In the genomic region with DNA sequence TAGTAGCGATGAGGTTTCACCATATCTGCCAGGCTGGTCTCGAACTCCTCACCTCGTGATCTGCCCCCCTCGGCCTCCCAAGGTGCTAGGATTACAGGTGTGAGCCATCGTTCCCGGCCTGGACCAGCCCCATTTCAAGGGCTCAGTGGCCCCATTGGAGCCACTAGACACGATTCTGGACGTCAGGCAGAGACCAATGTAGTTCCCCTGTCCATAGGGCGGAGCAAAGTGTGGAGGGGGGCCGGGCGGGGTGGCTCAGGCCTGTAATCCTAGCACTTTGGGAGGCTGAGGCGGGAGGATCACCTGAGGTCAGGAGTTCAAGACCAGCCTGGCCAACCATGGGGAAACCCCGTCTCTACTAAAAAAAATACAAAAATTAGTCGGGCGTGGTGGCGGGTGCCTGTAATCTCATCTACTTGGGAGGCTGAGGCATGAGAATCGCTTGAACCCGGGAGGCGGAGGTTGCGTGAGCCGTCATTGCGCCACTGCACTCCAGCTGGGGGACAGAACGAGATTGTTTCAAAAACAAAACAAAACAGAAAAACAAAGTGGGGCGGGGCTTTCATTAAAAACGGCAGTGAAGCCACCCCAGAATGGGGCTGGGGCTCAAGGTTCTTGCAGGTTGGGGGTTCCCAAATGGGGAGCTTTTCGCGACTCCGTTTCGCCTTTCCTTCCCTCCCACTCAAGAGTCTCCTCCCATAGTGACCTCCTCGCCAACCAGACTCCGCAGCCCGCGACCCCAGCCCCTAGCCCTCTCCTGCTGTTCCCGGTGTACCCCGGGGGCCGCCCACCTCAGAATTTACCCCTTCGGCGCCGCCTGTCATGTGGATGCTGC, we compare ENCODE assay signal across 8 cellular contexts. TPM values are rescaled to one million over a fixed set of nuclear protein-coding genes. Genes with fewer than 3 reads are reported as not detected.
DNase-seq lines count a peak whose midpoint lies in the region; ATAC-seq, FAIRE-seq and TF ChIP-seq lines count a peak whose summit lies in the region.

No MANE protein-coding gene starts in this region.

- H2BK12ac ChIP-seq in mesenchymal stem cell (ENCODE audit: low read length in 2 of 2) = peak overlapping the region; percentile 23 to 73

- in situ Hi-C loops in K562 (cut with MboI) = no loop called here

- CTCF ChIA-PET in K562 (lab: Yijun Ruan, JAX; ENCODE audit: low intra/inter-chr PET ratio) = no interaction called here

- no peaks in the 10 kb centered on the region for H3K9me1 ChIP-seq in K562 (ENCODE audit: control insufficient read depth, insufficient read depth, low read length)

- WGBS in K562 (ENCODE audit: insufficient coverage, low coverage, missing lambda C conversion rate) = 15% methylated on average over 23 of the region's 39 CpGs
- 54% methylated on average over 39 of the region's 39 CpGs for WGBS in mesenchymal stem cell
- WGBS in urinary bladder = 38% methylated on average over 39 of the region's 39 CpGs

- peak overlapping the region in 1 of 2 experiments; percentile 88 for H3K4ac ChIP-seq in mesenchymal stem cell (ENCODE audit: low read depth in 1 of 2, low read length in 2 of 2)

- no peak for TF ChIP-seq RAD21 in K562 (CRISPR knock-in tag; conservative IDR thresholded peaks at IDR 0.05 in 1 of 2, IDR thresholded peaks at IDR 0.05 in 1 of 2)

- H3K36me3 ChIP-seq in cardiac muscle cell (no peaks in the 10 kb centered on the region), K562 (ENCODE audit: control insufficient read depth, insufficient read depth, low read length) (peaks cover 6% of the 10 kb centered on the region; the same call in 2 of the 3 replicates), mesenchymal stem cell (ENCODE audit: control insufficient read depth in 1 of 2, insufficient read depth in 2 of 2, low read depth in 1 of 2, low read length in 2 of 2) (no peaks in the 10 kb centered on the region), urinary bladder (ENCODE audit: insufficient read depth) (no peaks in the 10 kb centered on the region)

- no peak overlapping the region for H3K14ac ChIP-seq in mesenchymal stem cell (ENCODE audit: low read length in 2 of 2)

- TF ChIP-seq EP300 in K562 (IDR thresholded peaks at IDR 0.05; ENCODE audit: low read length) = no peak

- H3K27me3 ChIP-seq in cardiac muscle cell (no peaks in the 10 kb centered on the region), K562 (ENCODE audit: control insufficient read depth in 2 of 2, insufficient read depth in 2 of 2, low read length in 2 of 2) (no peaks in the 10 kb centered on the region), mesenchymal stem cell (ENCODE audit: control insufficient read depth in 1 of 2, insufficient read depth in 1 of 2, low read length in 2 of 2) (no peaks in the 10 kb centered on the region)

- intact Hi-C loops in Right ventricle myocardium inferior (cut with DNase I) = no loop called here
- intact Hi-C loops in K562 (cut with micrococcal nuclease) = no loop called here

- H3K4me2 ChIP-seq in K562 (ENCODE audit: insufficient read depth, low read length) = peak overlapping the region; percentile 69
- peak overlapping the region; percentile 94 for H3K4me2 ChIP-seq in mesenchymal stem cell (ENCODE audit: low read length, poor library complexity, severe bottlenecking)

- peak overlapping the region; percentile 87 for H2AFZ ChIP-seq in K562 (ENCODE audit: low read depth, low read length)
- peak overlapping the region; percentile 86 for H2AFZ ChIP-seq in mesenchymal stem cell (ENCODE audit: low read depth, low read length)

- DNase-seq in cardiac muscle cell (ENCODE audit: low read depth in 1 of 2, low spot score in 1 of 2) = no peak
- no peak for DNase-seq in Right ventricle myocardium inferior (ENCODE audit: missing footprints)
- no peak for DNase-seq in K562 (ENCODE audit: extremely low read depth in 1 of 4, low spot score in 3 of 4)
- no peak for DNase-seq in mesenchymal stem cell

- no peak for TF ChIP-seq POLR2A in K562 (conservative IDR thresholded peaks at IDR 0.05)

- peaks cover 5% of the 10 kb centered on the region; the same call in 1 of the 2 replicates for H4K20me1 ChIP-seq in K562 (replicated peaks; ENCODE audit: control insufficient read depth, insufficient read depth, low read length)

- POLR2A ChIA-PET in K562 (lab: Yijun Ruan, JAX) = interaction anchor here (0.6 to 1.0 kb wide), 4 partner anchors 10 to 842 kb away, joined by 3 to 5 read pairs (median 4); partner anchors contain the start of genes ASF1B and DNAJB1

- H3K27ac ChIP-seq in cardiac muscle cell = no peak overlapping the region
- H3K27ac ChIP-seq in K562 (ENCODE audit: extremely low read depth, low read depth, low read length) = peak overlapping the region; percentile 73
- no peak overlapping the region for H3K27ac ChIP-seq in mesenchymal stem cell (ENCODE audit: low read length, poor library complexity, severe bottlenecking)
- H3K27ac ChIP-seq in urinary bladder (ENCODE audit: low read depth) = peak overlapping the region; percentile 53

- no peak overlapping the region for H2BK120ac ChIP-seq in mesenchymal stem cell (ENCODE audit: low read depth, low read length)

- H3K79me1 ChIP-seq in mesenchymal stem cell (replicated peaks; ENCODE audit: low read length, poor library complexity, severe bottlenecking) = peaks cover 12% of the 10 kb centered on the region

- peak overlapping the region; percentile 30 for H3K4me3 ChIP-seq in cardiac muscle cell
- peak overlapping the region; percentile 76 for H3K4me3 ChIP-seq in K562
- peak overlapping the region; percentile 68 to 84 for H3K4me3 ChIP-seq in mesenchymal stem cell (ENCODE audit: insufficient read depth in 1 of 2, low read depth in 1 of 2, low read length in 2 of 2)
- H3K4me3 ChIP-seq in urinary bladder (ENCODE audit: low read depth, low read length) = peak overlapping the region; percentile 50

- peak overlapping the region; percentile 54 to 72 for H3K18ac ChIP-seq in mesenchymal stem cell (ENCODE audit: low read depth in 1 of 2, low read length in 2 of 2)

- peak overlapping the region; percentile 83 for H2BK15ac ChIP-seq in mesenchymal stem cell (ENCODE audit: low read depth, poor library complexity, severe bottlenecking)

- H3K23ac ChIP-seq in mesenchymal stem cell (ENCODE audit: low read length in 2 of 2) = peak overlapping the region in 1 of 2 experiments; percentile 60

- no TSS peak for BruUV-seq in K562 (replicated peaks; lab: Mats Ljungman, UMichigan)

- ATAC-seq in Right ventricle myocardium inferior = no peak
- no peak for ATAC-seq in K562
- ATAC-seq in HG02642 (IDR thresholded peaks at IDR 0.05; ENCODE audit: poor library complexity, unreplicated experiment) = no peak
- no peak for ATAC-seq in GM18520 (IDR thresholded peaks at IDR 0.05; ENCODE audit: unreplicated experiment)
- ATAC-seq in GM18861 (IDR thresholded peaks at IDR 0.05; ENCODE audit: unreplicated experiment) = no peak

- H3K79me2 ChIP-seq in K562 (ENCODE audit: control insufficient read depth, insufficient read depth, low read length) = peaks cover 42% of the 10 kb centered on the region

- peak overlapping the region; percentile 65 to 86 for H3K9ac ChIP-seq in K562 (ENCODE audit: insufficient read depth in 1 of 2, low read depth in 2 of 2, low read length in 2 of 2)
- peak overlapping the region; percentile 89 for H3K9ac ChIP-seq in mesenchymal stem cell (ENCODE audit: low read length)

- no peak overlapping the region for H4K91ac ChIP-seq in mesenchymal stem cell (ENCODE audit: low read length)

- FAIRE-seq in K562 (lab: Jason Lieb, UNC) = no peak

- H2BK5ac ChIP-seq in mesenchymal stem cell (ENCODE audit: low read depth, low read length, poor library complexity, severe bottlenecking) = no peak overlapping the region

- TF ChIP-seq CTCF in cardiac muscle cell (IDR thresholded peaks at IDR 0.05; ENCODE audit: low read depth, low read length) (no peak), K562 (IDR thresholded peaks at IDR 0.05 in 2 of 3, conservative IDR thresholded peaks at IDR 0.05 in 1 of 3; ENCODE audit: insufficient read depth in 2 of 3, low read depth in 1 of 3, low read length in 3 of 3) (no peak)

- H3K4me1 ChIP-seq in cardiac muscle cell (ENCODE audit: low read depth) (peaks cover 4% of the 10 kb centered on the region), K562 (replicated peaks in 1 of 2; ENCODE audit: control insufficient read depth in 2 of 2, insufficient read depth in 2 of 2, low read length in 2 of 2) (peaks cover 26 to 60% of the 10 kb centered on the region in 2 experiments; a peak in 4 of 5 replicates), mesenchymal stem cell (ENCODE audit: control insufficient read depth, insufficient read depth, low read depth, low read length) (peaks cover 18% of the 10 kb centered on the region), urinary bladder (ENCODE audit: insufficient read depth) (no peaks in the 10 kb centered on the region)

- no peak overlapping the region for H2AK5ac ChIP-seq in mesenchymal stem cell (ENCODE audit: low read length, severe bottlenecking)

- H3K9me3 ChIP-seq in cardiac muscle cell (ENCODE audit: low read depth) = no peaks in the 10 kb centered on the region
- H3K9me3 ChIP-seq in K562 (replicated peaks; ENCODE audit: control insufficient read depth, insufficient read depth, low read depth, low read length) = no peaks in the 10 kb centered on the region
- no peaks in the 10 kb centered on the region for H3K9me3 ChIP-seq in mesenchymal stem cell (ENCODE audit: control insufficient read depth, low read length)

- H4K8ac ChIP-seq in mesenchymal stem cell (ENCODE audit: low read length) = peak overlapping the region; percentile 85

RNA-seq across cellular contexts. Expression of gene TECR, which starts 0.8 kb away (rescaled TPM):
- 77.4 and 83.1 TPM in 2 replicates for total RNA-seq in cardiac muscle cell
- polyA plus RNA-seq in cardiac muscle cell = 245 and 345 TPM in 2 replicates
- 77.4 TPM for total RNA-seq in Right ventricle myocardium inferior
- total RNA-seq in K562 (2011; cell fraction: chromatin; rRNA removed; ENCODE audit: low replicate concordance) = 122 and 325 TPM in 2 replicates
- total RNA-seq in K562 (2011; cell fraction: nucleolus; rRNA removed) = 437 and 484 TPM in 2 replicates
- 307 and 324 TPM in 2 replicates for total RNA-seq in K562 (2011; cell fraction: nucleoplasm; rRNA removed)
- 86.0 and 158 TPM in 2 replicates for total RNA-seq in K562 (2014; rRNA removed)
- 33.1 and 36.7 TPM in 2 replicates for total RNA-seq in K562 (2014; rRNA removed; fragmentation: Illumina TruSeq; extraction: Trizol)
- total RNA-seq in K562 (2015; rRNA removed; fragmentation: Illumina TruSeq; extraction: Trizol) = 81.9 and 91.6 TPM in 2 replicates
- total RNA-seq in K562 (2021) = 186 and 195 TPM in 2 replicates
- 68.0 and 169 TPM in 2 replicates for polyA plus RNA-seq in K562 (2011; rRNA removed)
- 224 and 335 TPM in 2 replicates for polyA plus RNA-seq in K562 (2011; cell fraction: cytosol; rRNA removed)
- 326 and 378 TPM in 2 replicates for polyA plus RNA-seq in K562 (2011; cell fraction: nucleus; rRNA removed)
- 229 and 297 TPM in 2 replicates for polyA plus RNA-seq in K562 (2012)
- polyA plus RNA-seq in K562 (2014; fragmentation: Illumina TruSeq; extraction: Trizol) = 204 and 211 TPM in 2 replicates
- 10 to 100 TPM; 29.3 to 73.2 TPM for polyA plus RNA-seq in K562 (2014; fragmentation: Nextera tagmentation; extraction: Ambion mirVana)
- polyA plus RNA-seq in K562 (2014; rRNA removed) = 81.4 and 108 TPM in 2 replicates
- 76.6 and 95.7 TPM in 2 replicates for polyA minus RNA-seq in K562 (2011; rRNA and poly(A)+ RNA removed)
- 188 and 209 TPM in 2 replicates for polyA minus RNA-seq in K562 (2011; cell fraction: cytosol; rRNA and poly(A)+ RNA removed)
- 66.2 and 80.1 TPM in 2 replicates for polyA minus RNA-seq in K562 (2011; cell fraction: nucleus; rRNA and poly(A)+ RNA removed)
- 136 TPM for polyA plus RNA-seq in mesenchymal stem cell (2013, experiment 1 of 2)
- polyA plus RNA-seq in mesenchymal stem cell (2013, experiment 2 of 2) = 131 TPM
- total RNA-seq in urinary bladder = 17.6 TPM
- polyA plus RNA-seq in urinary bladder = 98.2 TPM

RNA-seq across cellular contexts. Expression of gene DNAJB1, which starts 10.4 kb away (rescaled TPM):
- total RNA-seq in cardiac muscle cell = 41.8 and 56.4 TPM in 2 replicates
- 76.5 and 82.8 TPM in 2 replicates for polyA plus RNA-seq in cardiac muscle cell
- 46.9 TPM for total RNA-seq in Right ventricle myocardium inferior
- 66.1 and 87.4 TPM in 2 replicates for total RNA-seq in K562 (2011; cell fraction: chromatin; rRNA removed; ENCODE audit: low replicate concordance)
- total RNA-seq in K562 (2011; cell fraction: nucleolus; rRNA removed) = 67.0 and 68.3 TPM in 2 replicates
- total RNA-seq in K562 (2011; cell fraction: nucleoplasm; rRNA removed) = 68.0 and 69.1 TPM in 2 replicates
- total RNA-seq in K562 (2014; rRNA removed) = 62.1 and 71.5 TPM in 2 replicates
- total RNA-seq in K562 (2014; rRNA removed; fragmentation: Illumina TruSeq; extraction: Trizol) = 51.2 and 60.9 TPM in 2 replicates
- total RNA-seq in K562 (2015; rRNA removed; fragmentation: Illumina TruSeq; extraction: Trizol) = 85.3 and 86.5 TPM in 2 replicates
- 94.8 and 99.9 TPM in 2 replicates for total RNA-seq in K562 (2021)
- polyA plus RNA-seq in K562 (2011; rRNA removed) = 83.5 and 113 TPM in 2 replicates
- polyA plus RNA-seq in K562 (2011; cell fraction: cytosol; rRNA removed) = 101 TPM in 2 replicates
- 78.2 and 79.0 TPM in 2 replicates for polyA plus RNA-seq in K562 (2011; cell fraction: nucleus; rRNA removed)
- 69.4 and 84.8 TPM in 2 replicates for polyA plus RNA-seq in K562 (2012)
- 78.3 and 100 TPM in 2 replicates for polyA plus RNA-seq in K562 (2014; fragmentation: Illumina TruSeq; extraction: Trizol)
- 10 to 100 TPM; 13.2 to 16.2 TPM for polyA plus RNA-seq in K562 (2014; fragmentation: Nextera tagmentation; extraction: Ambion mirVana)
- 61.7 and 79.2 TPM in 2 replicates for polyA plus RNA-seq in K562 (2014; rRNA removed)
- polyA minus RNA-seq in K562 (2011; rRNA and poly(A)+ RNA removed) = 71.6 and 93.9 TPM in 2 replicates
- polyA minus RNA-seq in K562 (2011; cell fraction: cytosol; rRNA and poly(A)+ RNA removed) = 31.4 and 40.9 TPM in 2 replicates
- 22.5 and 40.4 TPM in 2 replicates for polyA minus RNA-seq in K562 (2011; cell fraction: nucleus; rRNA and poly(A)+ RNA removed)
- polyA plus RNA-seq in mesenchymal stem cell (2013, experiment 1 of 2) = 59.4 TPM
- 60.1 TPM for polyA plus RNA-seq in mesenchymal stem cell (2013, experiment 2 of 2)
- total RNA-seq in urinary bladder = 39.3 TPM
- polyA plus RNA-seq in urinary bladder = 86.2 TPM

RNA-seq across cellular contexts. Expression of gene GIPC1, which starts 32.7 kb away (rescaled TPM):
- 133 and 172 TPM in 2 replicates for total RNA-seq in cardiac muscle cell
- 117 and 145 TPM in 2 replicates for polyA plus RNA-seq in cardiac muscle cell
- total RNA-seq in Right ventricle myocardium inferior = 50.0 TPM
- total RNA-seq in K562 (2011; cell fraction: chromatin; rRNA removed; ENCODE audit: low replicate concordance) = 18.6 and 50.3 TPM in 2 replicates
- total RNA-seq in K562 (2011; cell fraction: nucleolus; rRNA removed) = 32.9 and 38.4 TPM in 2 replicates
- total RNA-seq in K562 (2011; cell fraction: nucleoplasm; rRNA removed) = 26.4 and 30.8 TPM in 2 replicates
- 54.7 and 71.2 TPM in 2 replicates for total RNA-seq in K562 (2014; rRNA removed)
- total RNA-seq in K562 (2014; rRNA removed; fragmentation: Illumina TruSeq; extraction: Trizol) = 7.8 and 12.0 TPM in 2 replicates
- total RNA-seq in K562 (2015; rRNA removed; fragmentation: Illumina TruSeq; extraction: Trizol) = 39.7 and 46.3 TPM in 2 replicates
- total RNA-seq in K562 (2021) = 49.7 and 51.7 TPM in 2 replicates
- polyA plus RNA-seq in K562 (2011; rRNA removed) = 24.8 and 26.6 TPM in 2 replicates
- 25.0 and 75.6 TPM in 2 replicates for polyA plus RNA-seq in K562 (2011; cell fraction: cytosol; rRNA removed)
- polyA plus RNA-seq in K562 (2011; cell fraction: nucleus; rRNA removed) = 15.3 and 27.8 TPM in 2 replicates
- polyA plus RNA-seq in K562 (2012) = 37.9 and 39.8 TPM in 2 replicates
- polyA plus RNA-seq in K562 (2014; fragmentation: Illumina TruSeq; extraction: Trizol) = 13.6 and 35.1 TPM in 2 replicates
- 1 to 10 TPM in 1 of 2 experiments, under 1 TPM in 1; 0.49 to 1.1 TPM for polyA plus RNA-seq in K562 (2014; fragmentation: Nextera tagmentation; extraction: Ambion mirVana)
- polyA plus RNA-seq in K562 (2014; rRNA removed) = 50.8 and 52.2 TPM in 2 replicates
- 6.3 and 11.7 TPM in 2 replicates for polyA minus RNA-seq in K562 (2011; rRNA and poly(A)+ RNA removed)
- polyA minus RNA-seq in K562 (2011; cell fraction: cytosol; rRNA and poly(A)+ RNA removed) = 32.3 and 41.7 TPM in 2 replicates
- 8.9 and 9.0 TPM in 2 replicates for polyA minus RNA-seq in K562 (2011; cell fraction: nucleus; rRNA and poly(A)+ RNA removed)
- 120 TPM for polyA plus RNA-seq in mesenchymal stem cell (2013, experiment 1 of 2)
- 116 TPM for polyA plus RNA-seq in mesenchymal stem cell (2013, experiment 2 of 2)
- 46.3 TPM for total RNA-seq in urinary bladder
- 98.8 TPM for polyA plus RNA-seq in urinary bladder

RNA-seq across cellular contexts. Expression of gene NDUFB7, which starts 43.2 kb away (rescaled TPM):
- total RNA-seq in cardiac muscle cell (381 and 600 TPM in 2 replicates), Right ventricle myocardium inferior (529 TPM), K562 (2014; rRNA removed) (842 and 854 TPM in 2 replicates), K562 (2014; rRNA removed; fragmentation: Illumina TruSeq; extraction: Trizol) (7.4 and 14.9 TPM in 2 replicates), K562 (2015; rRNA removed; fragmentation: Illumina TruSeq; extraction: Trizol) (227 and 243 TPM in 2 replicates), K562 (2021) (289 and 313 TPM in 2 replicates), urinary bladder (113 TPM)
- polyA plus RNA-seq in cardiac muscle cell (445 and 518 TPM in 2 replicates), K562 (2011; rRNA removed) (137 and 185 TPM in 2 replicates), K562 (2014; fragmentation: Illumina TruSeq; extraction: Trizol) (37.6 and 257 TPM in 2 replicates), K562 (2014; fragmentation: Nextera tagmentation; extraction: Ambion mirVana) (10 to 100 TPM; 31.3 to 91.8 TPM), K562 (2014; rRNA removed) (810 and 833 TPM in 2 replicates), urinary bladder (505 TPM)
- 5.1 and 13.9 TPM in 2 replicates for total RNA-seq in K562 (2011; cell fraction: chromatin; rRNA removed; ENCODE audit: low replicate concordance)
- total RNA-seq in K562 (2011; cell fraction: nucleolus; rRNA removed) = 55.0 and 85.4 TPM in 2 replicates
- total RNA-seq in K562 (2011; cell fraction: nucleoplasm; rRNA removed) = 23.9 and 26.6 TPM in 2 replicates
- polyA plus RNA-seq in K562 (2011; cell fraction: cytosol; rRNA removed) = 393 and 1,045 TPM in 2 replicates
- 125 and 147 TPM in 2 replicates for polyA plus RNA-seq in K562 (2011; cell fraction: nucleus; rRNA removed)
- 246 and 272 TPM in 2 replicates for polyA plus RNA-seq in K562 (2012)
- polyA minus RNA-seq in K562 (2011; rRNA and poly(A)+ RNA removed) = 14.2 and 24.3 TPM in 2 replicates
- 76.8 and 119 TPM in 2 replicates for polyA minus RNA-seq in K562 (2011; cell fraction: cytosol; rRNA and poly(A)+ RNA removed)
- 20.3 and 27.4 TPM in 2 replicates for polyA minus RNA-seq in K562 (2011; cell fraction: nucleus; rRNA and poly(A)+ RNA removed)
- polyA plus RNA-seq in mesenchymal stem cell (2013, experiment 1 of 2) = 220 TPM
- polyA plus RNA-seq in mesenchymal stem cell (2013, experiment 2 of 2) = 213 TPM

RNA-seq across cellular contexts. Expression of gene PTGER1, which starts 53.5 kb away (rescaled TPM):
- total RNA-seq in cardiac muscle cell = 0.42 TPM in 1 of 2 replicates, not detected in the other
- polyA plus RNA-seq in cardiac muscle cell = 0.36 and 0.75 TPM in 2 replicates
- total RNA-seq in Right ventricle myocardium inferior = not detected
- not detected in 2 replicates for total RNA-seq in K562 (2011; cell fraction: chromatin; rRNA removed; ENCODE audit: low replicate concordance)
- 1.1 and 1.3 TPM in 2 replicates for total RNA-seq in K562 (2011; cell fraction: nucleolus; rRNA removed)
- 0.51 TPM in 1 of 2 replicates, not detected in the other for total RNA-seq in K562 (2011; cell fraction: nucleoplasm; rRNA removed)
- total RNA-seq in K562 (2014; rRNA removed) = 0.27 and 0.29 TPM in 2 replicates
- total RNA-seq in K562 (2014; rRNA removed; fragmentation: Illumina TruSeq; extraction: Trizol) = not detected in 2 replicates
- not detected in 2 replicates for total RNA-seq in K562 (2015; rRNA removed; fragmentation: Illumina TruSeq; extraction: Trizol)
- total RNA-seq in K562 (2021) = 0.29 and 0.35 TPM in 2 replicates
- 0.06 TPM in 1 of 2 replicates, not detected in the other for polyA plus RNA-seq in K562 (2011; rRNA removed)
- 0.10 and 0.88 TPM in 2 replicates for polyA plus RNA-seq in K562 (2011; cell fraction: cytosol; rRNA removed)
- 0.13 and 0.34 TPM in 2 replicates for polyA plus RNA-seq in K562 (2011; cell fraction: nucleus; rRNA removed)
- 0.16 and 0.65 TPM in 2 replicates for polyA plus RNA-seq in K562 (2012)
- polyA plus RNA-seq in K562 (2014; fragmentation: Illumina TruSeq; extraction: Trizol) = not detected in 2 replicates
- not detected for polyA plus RNA-seq in K562 (2014; fragmentation: Nextera tagmentation; extraction: Ambion mirVana)
- polyA plus RNA-seq in K562 (2014; rRNA removed) = 0.34 and 0.36 TPM in 2 replicates
- polyA minus RNA-seq in K562 (2011; rRNA and poly(A)+ RNA removed) = not detected in 2 replicates
- polyA minus RNA-seq in K562 (2011; cell fraction: cytosol; rRNA and poly(A)+ RNA removed) = not detected in 2 replicates
- 0.40 TPM in 1 of 2 replicates, not detected in the other for polyA minus RNA-seq in K562 (2011; cell fraction: nucleus; rRNA and poly(A)+ RNA removed)
- 1.2 TPM for polyA plus RNA-seq in mesenchymal stem cell (2013, experiment 1 of 2)
- polyA plus RNA-seq in mesenchymal stem cell (2013, experiment 2 of 2) = 1.3 TPM
- 4.1 TPM for total RNA-seq in urinary bladder
- 1.6 TPM for polyA plus RNA-seq in urinary bladder

Comparison
In these comparisons a context has a peak if more than half of its experiments do, and no peak if none do; other contexts are left out.
1. H3K27ac ChIP-seq: peak in K562 (single experiment) and urinary bladder (single experiment); none in cardiac muscle cell (single experiment) and mesenchymal stem cell (single experiment).
2. Peak in every context shown above with its lines, with median percentiles within 50 percentile points of each other: H3K4me3 ChIP-seq.